Comparison of ENCODE assay signal across 8 cellular contexts in genomic region chr1:236282159-236282716, GRCh38. TPM values are rescaled to one million over a fixed set of nuclear protein-coding genes. Genes with fewer than 3 reads are reported as not detected.
A peak's percentile ranks its signal among the peaks of the same experiment; 100 is the strongest.
DNase-seq lines count a peak whose midpoint lies in the region; ATAC-seq and TF ChIP-seq lines count a peak whose summit lies in the region.

No MANE protein-coding gene starts in this region.

- in situ Hi-C loops in astrocyte of the cerebellum (cut with HindIII; ENCODE audit: low sequenced_read_pairs): no loop called here
- in situ Hi-C loops in transverse colon (cut with MboI; ENCODE audit: low pct_ligation_motif_present in 1 of 4, low pct_unique_long_range_greater_than_20kb in 1 of 4, low sequenced_read_pairs in 3 of 4): no loop called here

- no peak overlapping the region for H3K27ac ChIP-seq in mesodermal cell (ENCODE audit: low read depth, low read length, severe bottlenecking)
- H3K27ac ChIP-seq in transverse colon: peak overlapping the region; percentile 86 to 96 (median 89)

- no peaks in the 10 kb centered on the region for H3K27me3 ChIP-seq in transverse colon

- H3K9me3 ChIP-seq in mesodermal cell (ENCODE audit: control insufficient read depth, low read length): no peaks in the 10 kb centered on the region
- no peaks in the 10 kb centered on the region for H3K9me3 ChIP-seq in transverse colon

- H3K36me3 ChIP-seq in mesodermal cell (ENCODE audit: control insufficient read depth, insufficient read depth, low read length) (no peaks in the 10 kb centered on the region), transverse colon (no peaks in the 10 kb centered on the region)

- H3K4me1 ChIP-seq in mesodermal cell (ENCODE audit: control insufficient read depth, insufficient read depth, low read length, poor library complexity, severe bottlenecking): no peaks in the 10 kb centered on the region
- H3K4me1 ChIP-seq in transverse colon: peaks cover 4 to 16% (median 9%) of the 10 kb centered on the region in 4 donors

- WGBS in mesodermal cell (ENCODE audit: insufficient coverage in 2 of 2), 2 experiments: 1 to 5% methylated on average over 24 to 25 of the region's 34 CpGs
- 3 to 10% methylated on average over 11 to 26 of the region's 34 CpGs for WGBS in transverse colon (ENCODE audit: low coverage in 1 of 2), 2 donors

- peak overlapping the region; percentile 81 for H3K4me3 ChIP-seq in astrocyte of the cerebellum (ENCODE audit: low read depth, low read length)
- peak overlapping the region; percentile 68 for H3K4me3 ChIP-seq in mesodermal cell (ENCODE audit: extremely low read depth, insufficient read depth, low read length, poor library complexity, severe bottlenecking)
- H3K4me3 ChIP-seq in transverse colon: peak overlapping the region; percentile 63 to 96 (median 80)

- DNase-seq in GM04503 (ENCODE audit: low read depth) (peak; percentile 8), NAMALWA (ENCODE audit: low spot score) (peak; percentile 72), astrocyte of the cerebellum (ENCODE audit: low read depth) (no peak), transverse colon (no peak), NOMO-1 treated with dmso at 0.1 percent for 144 hours (lab: John Stamatoyannopoulos, UW; ENCODE audit: unreplicated experiment) (no peak)

- intact Hi-C loops in transverse colon (cut with DNase I; ENCODE audit: low total_unique reads): no loop called here

- no peak for TF ChIP-seq POLR2A in transverse colon (IDR thresholded peaks at IDR 0.05)

- TF ChIP-seq CTCF in astrocyte of the cerebellum (IDR thresholded peaks at IDR 0.05; ENCODE audit: low read depth, low read length, missing control alignments) (no peak), transverse colon (IDR thresholded peaks at IDR 0.05) (no peak)

- ATAC-seq in GM21723 (IDR thresholded peaks at IDR 0.05; ENCODE audit: unreplicated experiment) (peak; percentile 17), HG02981 (IDR thresholded peaks at IDR 0.05; ENCODE audit: unreplicated experiment) (no peak)

- no peak for TF ChIP-seq EP300 in transverse colon (IDR thresholded peaks at IDR 0.05; ENCODE audit: low read depth)

RNA-seq across cellular contexts. Expression of gene ERO1B, which starts 0.5 kb away (rescaled TPM):
- 4.5 TPM for polyA plus RNA-seq in mesodermal cell (2013, experiment 1 of 2)
- 6.1 TPM for polyA plus RNA-seq in mesodermal cell (2013, experiment 2 of 2)
- 10 to 100 TPM in 1 of 4 donors, 1 to 10 TPM in 3; 4.6 to 15.7 (median 8.5) TPM for total RNA-seq in transverse colon

Comparison
In these comparisons a context has a peak if more than half of its experiments do, and no peak if none do; other contexts are left out.
1. DNase-seq: peak in GM04503 (single experiment) and NAMALWA (single experiment); none in astrocyte of the cerebellum (single experiment), transverse colon (single experiment) and NOMO-1 treated with dmso at 0.1 percent for 144 hours (single experiment).
2. Peak in every context shown above with its lines, with median percentiles within 50 percentile points of each other: H3K4me3 ChIP-seq.